In genomic region chr18:49335677-49336076, GRCh38 we compare ENCODE assay signal across 16 cellular contexts.
A peak's percentile ranks its signal among the peaks of the same experiment; 100 is the strongest.
DNase-seq lines count a peak whose midpoint lies in the region; ATAC-seq and TF ChIP-seq lines count a peak whose summit lies in the region.
"Had no signal": no experiment of that assay in that cellular context is flagged by ENCODE, and none has a peak within 500 bp of the region (broad histone marks: within the 10 kb centered on the region; RNA-seq: fewer than 3 reads in every experiment).

No MANE protein-coding gene starts in this region.

- H3K9ac ChIP-seq in DND-41 (ENCODE audit: low read depth, low read length) = no peak overlapping the region

- no peaks in the 10 kb centered on the region for H4K20me1 ChIP-seq in DND-41 (ENCODE audit: insufficient read depth, low read length)
- no peaks in the 10 kb centered on the region for H4K20me1 ChIP-seq in OCI-LY7 (ENCODE audit: insufficient read depth, low read length)

- H3K27ac ChIP-seq in DND-41 (ENCODE audit: low read length) (no peak overlapping the region), OCI-LY7 (ENCODE audit: low read depth, low read length, poor library complexity, severe bottlenecking) (no peak overlapping the region)
- H3K27ac ChIP-seq: colonic mucosa, HL-60, SJCRH30, skin epidermis, suprapubic skin had no signal

- ATAC-seq in DND-41 (ENCODE audit: insufficient read depth, low read depth) = no peak

- H3K4me3 ChIP-seq in DND-41 (ENCODE audit: low read depth in 1 of 2, low read length in 2 of 2) (no peak overlapping the region), OCI-LY7 (ENCODE audit: low read depth, low read length, poor library complexity, severe bottlenecking) (no peak overlapping the region), epithelial cell of proximal tubule (ENCODE audit: low read depth, low read length) (no peak overlapping the region)
- H3K4me3 ChIP-seq: colonic mucosa, SJCRH30, skin epidermis, suprapubic skin had no signal

- H3K79me2 ChIP-seq in DND-41 (ENCODE audit: insufficient read depth, low read length) = no peaks in the 10 kb centered on the region
- no peaks in the 10 kb centered on the region for H3K79me2 ChIP-seq in OCI-LY7 (ENCODE audit: insufficient read depth, low read depth, low read length)

- H3K36me3 ChIP-seq in DND-41 (ENCODE audit: insufficient read depth, low read length) = peaks cover 26% of the 10 kb centered on the region
- peaks cover 21% of the 10 kb centered on the region for H3K36me3 ChIP-seq in OCI-LY7 (ENCODE audit: insufficient read depth, low read length)
- H3K36me3 ChIP-seq: colonic mucosa, SJCRH30 had no signal

- no peaks in the 10 kb centered on the region for H3K27me3 ChIP-seq in DND-41 (ENCODE audit: insufficient read depth, low read length, poor library complexity)
- H3K27me3 ChIP-seq: colonic mucosa, SJCRH30, suprapubic skin had no signal

- no peaks in the 10 kb centered on the region for H3K9me3 ChIP-seq in DND-41 (ENCODE audit: insufficient read depth, low read length, severe bottlenecking)
- H3K9me3 ChIP-seq in OCI-LY7 (ENCODE audit: low read length) = no peaks in the 10 kb centered on the region
- H3K9me3 ChIP-seq: colonic mucosa, SJCRH30, suprapubic skin had no signal

- no peaks in the 10 kb centered on the region for H3K9me2 ChIP-seq in OCI-LY7 (ENCODE audit: insufficient read depth, low read length)

- TF ChIP-seq CTCF in DND-41 (IDR thresholded peaks at IDR 0.05; ENCODE audit: borderline replicate concordance, extremely low read depth, low read length, poor library complexity, severe bottlenecking) (peak; percentile 47), GM12873 (IDR thresholded peaks at IDR 0.05; ENCODE audit: insufficient read depth, low read depth, low read length, missing control alignments) (peak; percentile 29), OCI-LY7 (conservative IDR thresholded peaks at IDR 0.05; ENCODE audit: low read length) (peak; percentile 58), epithelial cell of proximal tubule (conservative IDR thresholded peaks at IDR 0.05; ENCODE audit: low read depth, low read length) (peak; percentile 20)

- no TSS peak for BruUV-seq in OCI-LY7 (replicated peaks; lab: Mats Ljungman, UMichigan)

- H2AFZ ChIP-seq in DND-41 (ENCODE audit: low read depth, low read length) (no peak overlapping the region), OCI-LY7 (ENCODE audit: low read length) (no peak overlapping the region)

- CTCF ChIA-PET in OCI-LY7 (lab: Charles Lee; ENCODE audit: unreplicated experiment) = no interaction called here

- H3K4me1 ChIP-seq in DND-41 (ENCODE audit: insufficient read depth, low read length) (no peaks in the 10 kb centered on the region), OCI-LY7 (ENCODE audit: insufficient read depth, low read length, poor library complexity, severe bottlenecking) (no peaks in the 10 kb centered on the region)
- H3K4me1 ChIP-seq: colonic mucosa, SJCRH30, suprapubic skin had no signal

- peak; percentile 20 for DNase-seq in DND-41
- DNase-seq in OCI-LY7 (ENCODE audit: low spot score) = peak; percentile 8
- DNase-seq in epithelial cell of proximal tubule (ENCODE audit: low read depth) = no peak
- DNase-seq in effector CD8-positive, alpha-beta T cell (lab: John Stamatoyannopoulos, UW) = no peak
- no peak for DNase-seq in NCI-H128 (lab: John Stamatoyannopoulos, UW; ENCODE audit: unreplicated experiment)
- DNase-seq in occipital lobe (lab: John Stamatoyannopoulos, UW) = no peak
- DNase-seq in NCI-H510A (lab: John Stamatoyannopoulos, UW) = no peak
- DNase-seq: CD8-positive, alpha-beta memory T cell; colonic mucosa; mesendoderm; NCI-H446 treated with DMSO at 0.1 percent for 48 hours; SJCRH30 had no signal

- intact Hi-C loops in OCI-LY7 (cut with micrococcal nuclease; ENCODE audit: unreplicated experiment) = no loop called here

- H3K4me2 ChIP-seq in DND-41 (ENCODE audit: insufficient read depth, low read length) = no peak overlapping the region
- no peak overlapping the region for H3K4me2 ChIP-seq in OCI-LY7 (ENCODE audit: low read length)

- POLR2A ChIA-PET in OCI-LY7 (lab: Charles Lee) = no interaction called here

Comparison
In these comparisons a context has a peak if more than half of its experiments do, and no peak if none do; other contexts are left out.
1. DNase-seq: peak in DND-41 (single experiment) and OCI-LY7 (single experiment); none in epithelial cell of proximal tubule (single experiment), effector CD8-positive, alpha-beta T cell (single experiment), NCI-H128 (single experiment), occipital lobe (single experiment) and NCI-H510A (single experiment).
2. Peak in every context shown above with its lines, with median percentiles within 50 percentile points of each other: CTCF ChIP-seq.